Comparison of ENCODE assay signal across 27 cellular contexts in the genomic region with DNA sequence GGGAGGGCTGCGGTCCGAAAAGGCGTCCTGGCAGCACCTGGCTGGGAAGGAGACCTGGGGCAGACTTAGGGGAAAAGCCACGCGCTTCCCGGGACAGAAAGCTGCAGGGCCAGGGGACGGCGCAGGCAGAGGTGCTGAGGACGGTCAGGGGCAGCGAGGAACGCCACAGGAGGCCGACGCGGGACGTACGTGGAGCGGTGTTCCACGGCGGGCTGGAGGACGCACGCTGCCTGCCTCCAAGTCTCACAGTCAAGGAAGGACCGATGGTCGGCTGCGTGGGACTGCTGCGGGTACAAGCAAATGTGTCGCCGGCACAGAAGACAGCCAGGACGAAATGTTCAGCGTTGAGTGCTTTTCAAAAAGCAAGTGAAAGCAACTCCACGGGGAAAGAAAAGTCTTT.
"Had no signal": no experiment of that assay in that cellular context is flagged by ENCODE, and none has a peak within 500 bp of the region (broad histone marks: within the 10 kb centered on the region; RNA-seq: fewer than 3 reads in every experiment).

No MANE protein-coding gene starts in this region.

- H3K27me3 ChIP-seq: adrenal gland, SJSA1 had no signal

- H3K4me3 ChIP-seq: adrenal gland, SJSA1 had no signal

- H3K9me3 Mint-ChIP-seq: activated naive CD8-positive, alpha-beta T cell treated with anti-CD3 and anti-CD28 coated beads, Interleukin-2, amount 10 ng/mL, durations not matched to agents 7 days and 5 days; T-helper 1 cell treated with Interleukin-12 subunit alpha and Interleukin-12 subunit beta and Interleukin-4 antibody, amounts not matched to agents 30 μg/mL and 1 μg/mL, for 36 hours had no signal

- H3K27ac Mint-ChIP-seq: activated CD8-positive, alpha-beta T cell treated with anti-CD3 and anti-CD28 coated beads, Interleukin-2, amount 10 ng/mL, durations not matched to agents 7 days and 5 days; activated naive CD8-positive, alpha-beta T cell treated with anti-CD3 and anti-CD28 coated beads, Interleukin-2, amount 10 ng/mL, durations not matched to agents 7 days and 5 days; T-helper 1 cell treated with Interleukin-12 subunit alpha and Interleukin-12 subunit beta and Interleukin-4 antibody, amounts not matched to agents 30 μg/mL and 1 μg/mL, for 36 hours had no signal

- H3K27ac ChIP-seq: adrenal gland, SJSA1 had no signal

- H3K36me3 Mint-ChIP-seq: activated naive CD8-positive, alpha-beta T cell treated with anti-CD3 and anti-CD28 coated beads, Interleukin-2, amount 10 ng/mL, durations not matched to agents 7 days and 5 days had no signal

- H3K9me3 ChIP-seq: adrenal gland, SJSA1 had no signal

- DNase-seq: activated CD4-positive, alpha-beta T cell treated with anti-CD3 and anti-CD28 coated beads for 48 hours; activated CD4-positive, alpha-beta T cell treated with anti-CD3 and anti-CD28 coated beads, Interleukin-2, amount 50 U/mL, for 4 hours; activated CD4-positive, CD25-positive, alpha-beta regulatory T cell treated with anti-CD3 and anti-CD28 coated beads, Interleukin-2, amount 50 U/mL, for 72 hours; activated CD8-positive, alpha-beta memory T cell treated with anti-CD3 and anti-CD28 coated beads, Interleukin-2, amount 50 U/mL, for 48 hours; activated CD8-positive, alpha-beta T cell treated with anti-CD3 and anti-CD28 coated beads, Interleukin-2, amount 10 ng/mL, durations not matched to agents 7 days and 5 days; activated naive CD4-positive, alpha-beta T cell treated with anti-CD3 and anti-CD28 coated beads, Interleukin-2, amount 50 U/mL, for 16 hours; activated naive CD8-positive, alpha-beta T cell treated with anti-CD3 and anti-CD28 coated beads, Interleukin-2, amount 10 ng/mL, durations not matched to agents 7 days and 5 days; activated T-cell treated with anti-CD3 and anti-CD28 coated beads, Interleukin-2, amount 50 U/mL, for 1 hour; adrenal gland; anterior cingulate cortex; caudate nucleus; Kasumi-1; KBM-7; NCI-H1048; NCI-H1930; NCI-H2107; NCI-H2171 treated with DMSO at 0.1 percent for 48 hours; NCI-H345; NCI-H510A; NCI-H526 treated with DMSO at 0.1 percent for 48 hours; NCI-H82; OCI-M1; RPMI8226; SHP77 had no signal

- H3K4me3 Mint-ChIP-seq: activated CD8-positive, alpha-beta T cell treated with anti-CD3 and anti-CD28 coated beads, Interleukin-2, amount 10 ng/mL, durations not matched to agents 7 days and 5 days; activated naive CD8-positive, alpha-beta T cell treated with anti-CD3 and anti-CD28 coated beads, Interleukin-2, amount 10 ng/mL, durations not matched to agents 7 days and 5 days; T-helper 1 cell treated with Interleukin-12 subunit alpha and Interleukin-12 subunit beta and Interleukin-4 antibody, amounts not matched to agents 30 μg/mL and 1 μg/mL, for 36 hours had no signal

- H3K36me3 ChIP-seq: adrenal gland, SJSA1 had no signal

- ATAC-seq: activated CD8-positive, alpha-beta T cell treated with anti-CD3 and anti-CD28 coated beads, Interleukin-2, amount 10 ng/mL, durations not matched to agents 7 days and 5 days; Panc1 had no signal

- H3K27me3 Mint-ChIP-seq: activated naive CD8-positive, alpha-beta T cell treated with anti-CD3 and anti-CD28 coated beads, Interleukin-2, amount 10 ng/mL, durations not matched to agents 7 days and 5 days had no signal
